Comparison of ENCODE assay signal across 19 cellular contexts in the genomic region with DNA sequence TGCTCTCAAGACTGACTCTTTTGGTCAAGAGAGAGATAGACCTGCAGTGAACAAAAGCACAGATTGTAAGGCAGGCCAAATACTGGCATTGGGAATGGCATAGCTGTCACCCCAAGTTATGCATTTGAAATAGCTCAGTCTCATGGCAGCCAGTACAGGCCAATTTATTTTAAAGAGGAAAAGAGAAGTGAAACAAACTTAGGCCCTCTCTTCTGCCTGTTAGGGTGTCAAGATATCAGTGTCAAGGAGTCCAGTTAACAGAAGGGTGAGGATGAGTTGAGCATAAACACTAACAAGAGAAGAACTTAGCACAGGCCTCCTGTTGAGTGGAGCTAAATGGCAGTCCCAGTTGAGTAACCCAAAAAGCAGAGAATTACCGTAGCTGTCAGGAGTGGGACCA.
DNase-seq lines count a peak whose midpoint lies in the region; ATAC-seq lines count a peak whose summit lies in the region.
"Had no signal": no experiment of that assay in that cellular context is flagged by ENCODE, and none has a peak within 500 bp of the region (broad histone marks: within the 10 kb centered on the region; RNA-seq: fewer than 3 reads in every experiment).

No MANE protein-coding gene starts in this region.

- H2BK5ac ChIP-seq in mesendoderm (ENCODE audit: low read length), result no peak overlapping the region

- H3K36me3 ChIP-seq in mesendoderm (ENCODE audit: control insufficient read depth, insufficient read depth, low read length), result no peaks in the 10 kb centered on the region
- H3K36me3 ChIP-seq: BE2C had no signal

- peak; percentile 48 for DNase-seq in SIG-M5 treated with dmso at 0.1 percent for 504 hours (lab: John Stamatoyannopoulos, UW; ENCODE audit: unreplicated experiment)
- no peak for DNase-seq in activated T-cell treated with anti-CD3 and anti-CD28 coated beads, Interleukin-2, amount 50 U/mL, for 1 hour
- DNase-seq in mesendoderm, result no peak
- no peak for DNase-seq in stimulated activated naive CD4-positive, alpha-beta T cell (lab: John Stamatoyannopoulos, UW)
- DNase-seq: activated CD4-positive, CD25-positive, alpha-beta regulatory T cell; activated CD8-positive, alpha-beta memory T cell treated with anti-CD3 and anti-CD28 coated beads, Interleukin-2, amount 50 U/mL, for 48 hours; activated naive CD8-positive, alpha-beta T cell treated with anti-CD3 and anti-CD28 coated beads for 36 hours; BE2C; DMS53; foreskin fibroblast; mesenchymal stem cell; NCI-H1105 treated with DMSO at 0.1 percent for 48 hours; PC-3; stimulated activated naive CD8-positive, alpha-beta T cell treated with anti-CD3 and anti-CD28 coated beads, Interleukin-15, Interleukin-2, amounts not matched to agents 100 U/mL and 50 U/mL, for 24 hours; SW 1271 had no signal

- no peaks in the 10 kb centered on the region for H3K79me1 ChIP-seq in mesendoderm (ENCODE audit: low read length)

- no peak overlapping the region for H3K4me3 ChIP-seq in mesendoderm (ENCODE audit: low read length)

- H2AK5ac ChIP-seq in mesendoderm (ENCODE audit: low read length), result no peak overlapping the region

- no peak overlapping the region for H3K23ac ChIP-seq in mesendoderm (ENCODE audit: low read length)

- H2BK15ac ChIP-seq in mesendoderm (replicated peaks; ENCODE audit: low read depth), result no peak overlapping the region

- no peak overlapping the region for H2BK120ac ChIP-seq in mesendoderm (ENCODE audit: low read depth, low read length)

- H3K27ac ChIP-seq in mesendoderm (ENCODE audit: low read depth, low read length), result no peak overlapping the region

- no peaks in the 10 kb centered on the region for H3K79me2 ChIP-seq in mesendoderm (ENCODE audit: control insufficient read depth, insufficient read depth, low read length)

- no peak overlapping the region for H3K4ac ChIP-seq in mesendoderm (ENCODE audit: low read depth, low read length)

- H3K56ac ChIP-seq in mesendoderm (ENCODE audit: low read length), result no peak overlapping the region

- H3K4me1 ChIP-seq in mesendoderm (ENCODE audit: control insufficient read depth, low read depth, low read length), result no peaks in the 10 kb centered on the region

- ATAC-seq in GM18511 (IDR thresholded peaks at IDR 0.05; ENCODE audit: unreplicated experiment) (peak; percentile 89), GM21447 (IDR thresholded peaks at IDR 0.05; ENCODE audit: unreplicated experiment) (peak; percentile 81), HG03432 (IDR thresholded peaks at IDR 0.05; ENCODE audit: unreplicated experiment) (peak; percentile 82), HG02759 (IDR thresholded peaks at IDR 0.05; ENCODE audit: unreplicated experiment) (no peak)
- ATAC-seq: PC-3; stimulated activated naive CD8-positive, alpha-beta T cell treated with anti-CD3 and anti-CD28 coated beads, Interleukin-15, Interleukin-2, amounts not matched to agents 100 U/mL and 50 U/mL, for 24 hours had no signal

- WGBS in mesendoderm (ENCODE audit: extremely low coverage, insufficient coverage, low lambda C conversion rate), result no CpG with 5 or more reads among the region's 1 CpG

- H4K5ac ChIP-seq in mesendoderm (ENCODE audit: low read length), result no peak overlapping the region

- H3K18ac ChIP-seq in mesendoderm (ENCODE audit: low read length), result no peak overlapping the region

- no peak overlapping the region for H4K8ac ChIP-seq in mesendoderm (ENCODE audit: low read depth, low read length)

- no peaks in the 10 kb centered on the region for H3K27me3 ChIP-seq in mesendoderm (ENCODE audit: insufficient read depth, low read length, poor library complexity)
- H3K27me3 ChIP-seq: BE2C had no signal

- H3K4me2 ChIP-seq in mesendoderm (ENCODE audit: low read length), result no peak overlapping the region

- no peak overlapping the region for H3K9ac ChIP-seq in mesendoderm (ENCODE audit: low read length)
